ENCODE assay signal across 13 cellular contexts in the genomic region with DNA sequence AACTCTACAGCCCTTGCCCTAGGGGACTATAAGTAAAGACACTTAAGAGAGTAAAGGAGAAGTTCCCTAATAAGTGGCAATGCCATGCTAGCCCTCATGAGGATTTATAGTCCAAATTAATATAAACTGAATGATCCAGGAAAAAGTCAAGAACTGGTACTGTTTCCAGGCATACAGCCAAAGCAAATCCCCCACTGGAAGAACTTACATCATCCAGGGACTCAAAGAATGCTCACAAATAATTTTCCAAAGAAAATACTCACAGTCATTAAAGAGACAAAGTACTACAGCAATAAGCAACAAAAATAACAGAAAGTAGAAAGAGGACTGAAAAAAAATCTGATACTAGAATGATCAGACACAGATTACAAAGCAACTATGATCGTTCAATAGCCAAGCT.
DNase-seq lines count a peak whose midpoint lies in the region; ATAC-seq and TF ChIP-seq lines count a peak whose summit lies in the region.
"Had no signal": no experiment of that assay in that cellular context is flagged by ENCODE, and none has a peak within 500 bp of the region (broad histone marks: within the 10 kb centered on the region; RNA-seq: fewer than 3 reads in every experiment).

No MANE protein-coding gene starts in this region.

- no peak for TF ChIP-seq POLR2A in right lobe of liver (IDR thresholded peaks at IDR 0.05)
- TF ChIP-seq POLR2A in lower leg skin (IDR thresholded peaks at IDR 0.05) = no peak

- ATAC-seq in right lobe of liver (peak; percentile 55 to 74 (median 64)), left lung (no peak)

- peak overlapping the region; percentile 44 for H3K27ac ChIP-seq in ACC112 (ENCODE audit: low read depth, low read length)
- H3K27ac ChIP-seq in right lobe of liver = peak overlapping the region; percentile 35 to 85 (median 83)
- H3K27ac ChIP-seq in left lung = no peak overlapping the region
- H3K27ac ChIP-seq: C4-2B had no signal

- H3K9me3 ChIP-seq in MG63 (no peaks in the 10 kb centered on the region), right lobe of liver (no peaks in the 10 kb centered on the region), left lung (no peaks in the 10 kb centered on the region)

- H3K79me2 ChIP-seq in ACC112 (ENCODE audit: control insufficient read depth, insufficient read depth, low read length, unreplicated experiment) = no peaks in the 10 kb centered on the region

- 18% methylated on average over 1 of the region's 1 CpG for WGBS in right lobe of liver (ENCODE audit: insufficient coverage, low coverage, low lambda C conversion rate, missing lambda C conversion rate)
- 47 to 51% methylated on average over 1 of the region's 1 CpG for WGBS in lower leg skin, 2 donors

- intact Hi-C loops in right lobe of liver (cut with DNase I) (no loop called here), lower leg skin (cut with DNase I; ENCODE audit: low total_unique reads) (no loop called here), left lung (cut with DNase I) (no loop called here)

- peak; percentile 35 for DNase-seq in MG63
- peak; percentile 75 to 86 for DNase-seq in dermis microvascular lymphatic vessel endothelial cell (ENCODE audit: low read depth in 2 of 2)
- peak in 1 of 3 donors; percentile 64 for DNase-seq in right lobe of liver
- no peak for DNase-seq in DMS153 treated with DMSO at 0.1 percent for 48 hours (lab: John Stamatoyannopoulos, UW; ENCODE audit: unreplicated experiment)
- no peak for DNase-seq in lower leg skin (ENCODE audit: low spot score in 2 of 2)
- DNase-seq in stimulated activated CD4-positive, alpha-beta T cell treated with anti-CD3 and anti-CD28 coated beads, Interleukin-4, amount 100 ng/mL, for 24 hours = no peak
- no peak for DNase-seq in left lung
- DNase-seq: cerebellar nuclear complex, hypothalamus, NCI-H1436, nephron progenitor cell had no signal

- no peak overlapping the region for H3K4me3 ChIP-seq in ACC112 (ENCODE audit: low read depth, low read length)
- H3K4me3 ChIP-seq in MG63 = no peak overlapping the region
- H3K4me3 ChIP-seq in right lobe of liver = no peak overlapping the region
- H3K4me3 ChIP-seq in lower leg skin (ENCODE audit: low read depth, poor library complexity, severe bottlenecking) = no peak overlapping the region
- no peak overlapping the region for H3K4me3 ChIP-seq in left lung

- no peak overlapping the region for H2AFZ ChIP-seq in ACC112 (ENCODE audit: low read length, unreplicated experiment)

- no peaks in the 10 kb centered on the region for H3K36me3 ChIP-seq in ACC112 (ENCODE audit: insufficient read depth, low read length)
- H3K36me3 ChIP-seq in MG63 = no peaks in the 10 kb centered on the region
- H3K36me3 ChIP-seq in right lobe of liver = no peaks in the 10 kb centered on the region
- no peaks in the 10 kb centered on the region for H3K36me3 ChIP-seq in left lung

- H3K4me1 ChIP-seq in ACC112 (ENCODE audit: control insufficient read depth, insufficient read depth, low read length, unreplicated experiment) (peaks cover 23% of the 10 kb centered on the region), right lobe of liver (peaks cover 0 to 34% (median 13%) of the 10 kb centered on the region in 4 donors), left lung (no peaks in the 10 kb centered on the region)

- H3K27me3 ChIP-seq in ACC112 (ENCODE audit: insufficient read depth, low read length) (no peaks in the 10 kb centered on the region), MG63 (no peaks in the 10 kb centered on the region), right lobe of liver (no peaks in the 10 kb centered on the region), left lung (no peaks in the 10 kb centered on the region)

- no peak for TF ChIP-seq CTCF in right lobe of liver (IDR thresholded peaks at IDR 0.05)
- no peak for TF ChIP-seq CTCF in lower leg skin (IDR thresholded peaks at IDR 0.05)
- TF ChIP-seq CTCF in left lung (IDR thresholded peaks at IDR 0.05) = no peak

Comparison
In these comparisons a context has a peak if more than half of its experiments do, and no peak if none do; other contexts are left out.
1. H3K27ac ChIP-seq: peak in ACC112 (single experiment) and right lobe of liver (3 of 3); none in left lung (0 of 2).
2. DNase-seq: peak in MG63 (single experiment) and dermis microvascular lymphatic vessel endothelial cell (2 of 2); none in DMS153 treated with DMSO at 0.1 percent for 48 hours (single experiment), lower leg skin (0 of 2), stimulated activated CD4-positive, alpha-beta T cell treated with anti-CD3 and anti-CD28 coated beads, Interleukin-4, amount 100 ng/mL, for 24 hours (single experiment) and left lung (0 of 2).